8 cellular contexts compared by ENCODE assay signal in genomic region chr20:33647603-33648395, GRCh38. TPM values are rescaled to one million over a fixed set of nuclear protein-coding genes. Genes with fewer than 3 reads are reported as not detected.
A peak's percentile ranks its signal among the peaks of the same experiment; 100 is the strongest.
DNase-seq lines count a peak whose midpoint lies in the region; ATAC-seq and TF ChIP-seq lines count a peak whose summit lies in the region.

No MANE protein-coding gene starts in this region.

- peaks cover 35% of the 10 kb centered on the region for H3K9me3 Mint-ChIP-seq in glutamatergic neuron (ENCODE audit: unreplicated experiment)

- H3K9me3 ChIP-seq in aorta (ENCODE audit: control insufficient read depth, low read length) = no peaks in the 10 kb centered on the region
- H3K9me3 ChIP-seq in Peyer's patch = no peaks in the 10 kb centered on the region

- TF ChIP-seq POLR2A in Peyer's patch (IDR thresholded peaks at IDR 0.05) = no peak

- peaks cover 19% of the 10 kb centered on the region for H3K27me3 Mint-ChIP-seq in glutamatergic neuron (ENCODE audit: unreplicated experiment)

- H3K4me3 Mint-ChIP-seq in glutamatergic neuron (ENCODE audit: unreplicated experiment) = no peak overlapping the region

- H3K4me3 ChIP-seq in aorta (ENCODE audit: low read length in 2 of 2) (no peak overlapping the region), Peyer's patch (no peak overlapping the region)

- intact Hi-C loops in Right ventricle myocardium inferior (cut with DNase I) (no loop called here), cardiac septum (cut with DNase I) (no loop called here), aorta (cut with DNase I) (loop anchor here in 1 of 2 donors (5.0 to 10.0 kb wide), 2 partner anchors 185 to 233 kb away; no protein-coding TSS in a partner anchor)

- peaks cover 57% of the 10 kb centered on the region for H3K4me1 Mint-ChIP-seq in glutamatergic neuron (ENCODE audit: low read depth, unreplicated experiment)

- ATAC-seq in Right ventricle myocardium inferior = peak; percentile 63
- ATAC-seq in aorta (ENCODE audit: low FRiP score) = peak; percentile 82

- H3K36me3 Mint-ChIP-seq in glutamatergic neuron (ENCODE audit: unreplicated experiment) = no peaks in the 10 kb centered on the region

- DNase-seq in Right ventricle myocardium inferior (ENCODE audit: missing footprints) (no peak), cardiac septum (ENCODE audit: low spot score) (no peak), NCI-H2029 treated with DMSO at 0.1 percent for 48 hours (lab: John Stamatoyannopoulos, UW) (peak; percentile 68), glutamatergic neuron (no peak), aorta (peak in 1 of 2 donors; percentile 62), NCI-H345 (lab: John Stamatoyannopoulos, UW) (no peak), Peyer's patch (no peak)
- DNase-seq in stimulated activated CD4-positive, alpha-beta T cell treated with anti-CD3 and anti-CD28 coated beads, Interleukin-12 subunit alpha, Interleukin-12 subunit beta, amount 100 ng/mL, for 4 hours = no peak

- H3K4me1 ChIP-seq in aorta (ENCODE audit: control insufficient read depth in 1 of 2, insufficient read depth in 2 of 2, low read length in 2 of 2) = peaks cover 0 to 4% of the 10 kb centered on the region in 2 donors
- peaks cover 0 to 34% (median 0%) of the 10 kb centered on the region in 4 donors for H3K4me1 ChIP-seq in Peyer's patch

- H3K27ac ChIP-seq in aorta (ENCODE audit: low read depth in 1 of 2, low read length in 2 of 2) = peak overlapping the region in 1 of 2 donors; percentile 28
- H3K27ac ChIP-seq in Peyer's patch = no peak overlapping the region

- TF ChIP-seq CTCF in glutamatergic neuron (IDR thresholded peaks at IDR 0.05; ENCODE audit: partially characterized antibody, unreplicated experiment) (no peak), Peyer's patch (IDR thresholded peaks at IDR 0.05) (no peak)

- peak overlapping the region; percentile 95 for H3K27ac Mint-ChIP-seq in glutamatergic neuron (ENCODE audit: unreplicated experiment)

- no peaks in the 10 kb centered on the region for H3K27me3 ChIP-seq in aorta (ENCODE audit: control insufficient read depth in 1 of 2, insufficient read depth in 2 of 2, low read length in 1 of 2)
- no peaks in the 10 kb centered on the region for H3K27me3 ChIP-seq in Peyer's patch

- 30 to 31% methylated on average over 11 of the region's 11 CpGs for WGBS in aorta, 2 donors

- H3K36me3 ChIP-seq in aorta (ENCODE audit: control insufficient read depth in 1 of 2, insufficient read depth in 2 of 2, low read length in 1 of 2) (peaks cover 0 to 7% of the 10 kb centered on the region in 2 donors), Peyer's patch (peaks cover 0 to 39% (median 0%) of the 10 kb centered on the region in 3 donors)

RNA-seq across cellular contexts. Expression of gene C20orf144, which starts 14.3 kb away (rescaled TPM):
- not detected for total RNA-seq in Right ventricle myocardium inferior
- not detected for total RNA-seq in cardiac septum
- total RNA-seq in glutamatergic neuron (ENCODE audit: unreplicated experiment) = not detected
- total RNA-seq in aorta = under 1 TPM in 1 of 2 donors, not detected in 1; 0.16 TPM
- under 1 TPM in 1 of 2 donors, not detected in 1; 0.31 TPM for polyA plus RNA-seq in aorta
- not detected for total RNA-seq in Peyer's patch

RNA-seq across cellular contexts. Expression of gene ACTL10, which starts 18.9 kb away (rescaled TPM):
- total RNA-seq in Right ventricle myocardium inferior (0.19 TPM), cardiac septum (0.46 TPM), glutamatergic neuron (ENCODE audit: unreplicated experiment) (1.0 TPM), aorta (1 to 10 TPM in 1 of 2 donors, under 1 TPM in 1; 0.96 to 1.2 TPM), Peyer's patch (1 to 10 TPM in 3 of 4 donors, not detected in 1; 1.2 to 3.1 (median 2.5) TPM)
- polyA plus RNA-seq in aorta = 1 to 10 TPM in 1 of 2 donors, under 1 TPM in 1; 0.63 to 1.2 TPM

RNA-seq across cellular contexts. Expression of gene NECAB3, which starts 26.4 kb away (rescaled TPM):
- total RNA-seq in Right ventricle myocardium inferior (70.8 TPM), cardiac septum (77.0 TPM), glutamatergic neuron (ENCODE audit: unreplicated experiment) (146 TPM), aorta (10 to 100 TPM; 20.5 to 26.1 TPM), Peyer's patch (100 to 1,000 TPM in 3 of 4 donors, 10 to 100 TPM in 1; 77.1 to 146 (median 110) TPM)
- polyA plus RNA-seq in aorta = 10 to 100 TPM; 10.6 to 53.1 TPM

RNA-seq across cellular contexts. Expression of gene E2F1, which starts 38.4 kb away (rescaled TPM):
- 2.3 TPM for total RNA-seq in Right ventricle myocardium inferior
- 2.3 TPM for total RNA-seq in cardiac septum
- total RNA-seq in glutamatergic neuron (ENCODE audit: unreplicated experiment) = 66.0 TPM
- 1 to 10 TPM; 1.4 to 1.5 TPM for total RNA-seq in aorta
- polyA plus RNA-seq in aorta = 1 to 10 TPM; 1.6 TPM
- total RNA-seq in Peyer's patch = 10 to 100 TPM in 1 of 4 donors, 1 to 10 TPM in 3; 2.1 to 32.2 (median 4.9) TPM
